ENCODE assay signal across 8 cellular contexts in genomic region chr16:30068750-30069574, GRCh38. TPM values are rescaled to one million over a fixed set of nuclear protein-coding genes. Genes with fewer than 3 reads are reported as not detected.
DNase-seq lines count a peak whose midpoint lies in the region; ATAC-seq, FAIRE-seq and TF ChIP-seq lines count a peak whose summit lies in the region.

No MANE protein-coding gene starts in this region.

- peaks cover 86% of the 10 kb centered on the region for H3K36me3 Mint-ChIP-seq in activated CD8-positive, alpha-beta T cell treated with anti-CD3 and anti-CD28 coated beads for 36 hours (ENCODE audit: low read depth)

- H3K4me3 ChIP-seq in A549 (no peak overlapping the region), HFF-Myc (replicated peaks; ENCODE audit: low read depth, low read length) (peak overlapping the region; percentile 9), epithelial cell of esophagus (ENCODE audit: low read length) (no peak overlapping the region)

- no peak for TF ChIP-seq POLR2A in A549 (IDR thresholded peaks at IDR 0.05; ENCODE audit: low read length)

- CTCF ChIA-PET in A549 (lab: Yijun Ruan, JAX) = interaction anchor here (0.6 to 9.9 kb wide), 5 partner anchors 8 to 423 kb away, joined by 3 to 119 read pairs (median 4); partner anchors contain the start of genes PPP4C and TBX6
- CTCF ChIA-PET in activated CD8-positive, alpha-beta T cell treated with anti-CD3 and anti-CD28 coated beads for 36 hours (lab: Charles Lee) = interaction anchor here (1.2 to 1.8 kb wide), 3 partner anchors 11 to 14 kb away, joined by 3 to 5 read pairs (median 4); no protein-coding TSS in a partner anchor

- H3K9me3 ChIP-seq in A549 = no peaks in the 10 kb centered on the region

- peak overlapping the region; percentile 81 for H3K27ac Mint-ChIP-seq in activated CD8-positive, alpha-beta T cell treated with anti-CD3 and anti-CD28 coated beads for 36 hours

- peaks cover 27% of the 10 kb centered on the region for H3K4me1 ChIP-seq in A549

- TF ChIP-seq EP300 in A549 (IDR thresholded peaks at IDR 0.05) = no peak

- ATAC-seq in A549 = no peak
- no peak for ATAC-seq in activated CD8-positive, alpha-beta T cell treated with anti-CD3 and anti-CD28 coated beads for 36 hours
- no peak for ATAC-seq in HG02763 (IDR thresholded peaks at IDR 0.05; ENCODE audit: unreplicated experiment)
- no peak for ATAC-seq in HG02623 (IDR thresholded peaks at IDR 0.05; ENCODE audit: unreplicated experiment)

- peaks cover 27% of the 10 kb centered on the region for H3K4me1 Mint-ChIP-seq in activated CD8-positive, alpha-beta T cell treated with anti-CD3 and anti-CD28 coated beads for 36 hours (ENCODE audit: low read depth)

- H3K4me2 ChIP-seq in A549 = peak overlapping the region; percentile 97

- peak; percentile 38; a peak in 3 of 5 replicates for TF ChIP-seq RAD21 in A549 (conservative IDR thresholded peaks at IDR 0.05 in 1 of 2, IDR thresholded peaks at IDR 0.05 in 1 of 2)

- intact Hi-C loops in activated CD8-positive, alpha-beta T cell treated with anti-CD3 and anti-CD28 coated beads for 36 hours (cut with micrococcal nuclease) = loop anchor here (10.0 kb wide), 1 partner anchor 306 kb away; the partner anchor contains the start of genes MYL11 and TBC1D10B

- POLR2A ChIA-PET in A549 (lab: Yijun Ruan, JAX) = no interaction called here
- POLR2A ChIA-PET in activated CD8-positive, alpha-beta T cell treated with anti-CD3 and anti-CD28 coated beads for 36 hours (lab: Charles Lee) = interaction anchor here (0.8 to 6.3 kb wide), 4 partner anchors 9 to 23 kb away, joined by 3 to 83 read pairs (median 5); partner anchors contain the start of genes PPP4C and TBX6

- H3K27ac ChIP-seq in A549 = peak overlapping the region in 1 of 2 experiments; percentile 17; a peak in 1 of 6 replicates

- H3K9me3 Mint-ChIP-seq in activated CD8-positive, alpha-beta T cell treated with anti-CD3 and anti-CD28 coated beads for 36 hours = no peaks in the 10 kb centered on the region

- peak overlapping the region; percentile 66 for H3K4me3 Mint-ChIP-seq in activated CD8-positive, alpha-beta T cell treated with anti-CD3 and anti-CD28 coated beads for 36 hours

- peak in 1 of 2 experiments; percentile 59 for DNase-seq in A549 (ENCODE audit: low read depth in 1 of 2, low spot score in 1 of 2)
- DNase-seq in HFF-Myc (ENCODE audit: extremely low read depth, low read depth) = no peak
- peak; percentile 77 for DNase-seq in activated CD8-positive, alpha-beta T cell treated with anti-CD3 and anti-CD28 coated beads for 36 hours
- DNase-seq in epithelial cell of esophagus (ENCODE audit: low read depth) = peak; percentile 62
- DNase-seq in stimulated activated CD4-positive, alpha-beta T cell treated with anti-CD3 and anti-CD28 coated beads, Interleukin-15, amount 100 ng/mL, for 24 hours = peak; percentile 65
- no peak for DNase-seq in Kasumi-1 (lab: John Stamatoyannopoulos, UW)

- TF ChIP-seq CTCF in A549 (IDR thresholded peaks at IDR 0.05) = peak; percentile 42
- peak; percentile 56 for TF ChIP-seq CTCF in HFF-Myc (IDR thresholded peaks at IDR 0.05; ENCODE audit: low read depth, low read length, missing control alignments)
- TF ChIP-seq CTCF in activated CD8-positive, alpha-beta T cell treated with anti-CD3 and anti-CD28 coated beads for 36 hours (IDR thresholded peaks at IDR 0.05) = peak; percentile 57
- TF ChIP-seq CTCF in epithelial cell of esophagus (IDR thresholded peaks at IDR 0.05; ENCODE audit: insufficient read depth, low read depth, low read length, missing control alignments) = peak; percentile 64

- 86% methylated on average over 17 of the region's 17 CpGs for WGBS in A549 (ENCODE audit: missing lambda C conversion rate)

- FAIRE-seq in A549 (lab: Jason Lieb, UNC) = no peak

- no peaks in the 10 kb centered on the region for H3K27me3 Mint-ChIP-seq in activated CD8-positive, alpha-beta T cell treated with anti-CD3 and anti-CD28 coated beads for 36 hours

TF ChIP-seq in A549, 52 proteins besides CTCF, POLR2A, EP300 and RAD21:
- TF ChIP-seq TFCP2L1 (CRISPR knock-in tag; IDR thresholded peaks at IDR 0.05) (0 out of 2 replicates have a peak, but pooled peaks have one; percentile 6), KDM5A (IDR thresholded peaks at IDR 0.05) (no peak)

RNA-seq across cellular contexts. Expression of gene ALDOA, which starts 3.4 kb away (rescaled TPM):
- polyA plus RNA-seq in A549 (2011; rRNA removed) = 741 and 761 TPM in 2 replicates
- 1,311 and 1,575 TPM in 2 replicates for polyA plus RNA-seq in A549 (2012; cell fraction: cytosol; rRNA removed)
- 1,948 and 2,569 TPM in 2 replicates for polyA plus RNA-seq in A549 (2012; cell fraction: nucleus; rRNA removed)
- polyA plus RNA-seq in A549 (2017; fragmentation: RNase III; extraction: RNeasy Plus Mini Kit Qiagen cat#74134 plus additional on column Dnase treatment) = 1,254 to 1,331 TPM (median 1,286 TPM) in 3 replicates
- 1,184 and 1,372 TPM in 2 replicates for polyA minus RNA-seq in A549 (2011; rRNA and poly(A)+ RNA removed)
- total RNA-seq in activated CD8-positive, alpha-beta T cell treated with anti-CD3 and anti-CD28 coated beads for 36 hours = 1,000 to 10,000 TPM; 3,042 to 3,081 TPM

RNA-seq across cellular contexts. Expression of gene PPP4C, which starts 6.8 kb away (rescaled TPM):
- polyA plus RNA-seq in A549 (2011; rRNA removed) (102 and 117 TPM in 2 replicates), A549 (2017; fragmentation: RNase III; extraction: RNeasy Plus Mini Kit Qiagen cat#74134 plus additional on column Dnase treatment) (107 to 117 TPM (median 115 TPM) in 3 replicates)
- 237 and 266 TPM in 2 replicates for polyA plus RNA-seq in A549 (2012; cell fraction: cytosol; rRNA removed)
- 236 and 260 TPM in 2 replicates for polyA plus RNA-seq in A549 (2012; cell fraction: nucleus; rRNA removed)
- polyA minus RNA-seq in A549 (2011; rRNA and poly(A)+ RNA removed) = 326 and 415 TPM in 2 replicates
- total RNA-seq in activated CD8-positive, alpha-beta T cell treated with anti-CD3 and anti-CD28 coated beads for 36 hours = 100 to 1,000 TPM; 116 to 121 TPM

RNA-seq across cellular contexts. Expression of gene TBX6, which starts 22.8 kb away (rescaled TPM):
- polyA plus RNA-seq in A549 (2011; rRNA removed) = 0.11 and 0.14 TPM in 2 replicates
- polyA plus RNA-seq in A549 (2012; cell fraction: cytosol; rRNA removed) = 0.12 and 0.17 TPM in 2 replicates
- polyA plus RNA-seq in A549 (2012; cell fraction: nucleus; rRNA removed) = 0.39 and 0.49 TPM in 2 replicates
- 0.26 to 0.63 TPM (median 0.62 TPM) in 3 replicates for polyA plus RNA-seq in A549 (2017; fragmentation: RNase III; extraction: RNeasy Plus Mini Kit Qiagen cat#74134 plus additional on column Dnase treatment)
- 0.44 TPM in 1 of 2 replicates, not detected in the other for polyA minus RNA-seq in A549 (2011; rRNA and poly(A)+ RNA removed)
- total RNA-seq in activated CD8-positive, alpha-beta T cell treated with anti-CD3 and anti-CD28 coated beads for 36 hours = 1 to 10 TPM; 2.5 TPM

RNA-seq across cellular contexts. Expression of gene YPEL3, which starts 27.1 kb away (rescaled TPM):
- 4.5 and 5.5 TPM in 2 replicates for polyA plus RNA-seq in A549 (2011; rRNA removed)
- 7.5 and 11.3 TPM in 2 replicates for polyA plus RNA-seq in A549 (2012; cell fraction: cytosol; rRNA removed)
- 16.3 and 19.4 TPM in 2 replicates for polyA plus RNA-seq in A549 (2012; cell fraction: nucleus; rRNA removed)
- 6.1 to 8.3 TPM (median 8.1 TPM) in 3 replicates for polyA plus RNA-seq in A549 (2017; fragmentation: RNase III; extraction: RNeasy Plus Mini Kit Qiagen cat#74134 plus additional on column Dnase treatment)
- polyA minus RNA-seq in A549 (2011; rRNA and poly(A)+ RNA removed) = 1.8 and 2.0 TPM in 2 replicates
- total RNA-seq in activated CD8-positive, alpha-beta T cell treated with anti-CD3 and anti-CD28 coated beads for 36 hours = 10 to 100 TPM; 17.7 to 19.5 TPM

RNA-seq across cellular contexts. Expression of gene TLCD3B, which starts 37.9 kb away (rescaled TPM):
- polyA plus RNA-seq in A549 (2011; rRNA removed) (0.16 and 0.30 TPM in 2 replicates), A549 (2017; fragmentation: RNase III; extraction: RNeasy Plus Mini Kit Qiagen cat#74134 plus additional on column Dnase treatment) (0.35 to 0.71 TPM (median 0.68 TPM) in 3 replicates)
- 0.52 and 0.75 TPM in 2 replicates for polyA plus RNA-seq in A549 (2012; cell fraction: cytosol; rRNA removed)
- polyA plus RNA-seq in A549 (2012; cell fraction: nucleus; rRNA removed) = 1.6 and 2.7 TPM in 2 replicates
- 0.49 TPM in 1 of 2 replicates, not detected in the other for polyA minus RNA-seq in A549 (2011; rRNA and poly(A)+ RNA removed)
- total RNA-seq in activated CD8-positive, alpha-beta T cell treated with anti-CD3 and anti-CD28 coated beads for 36 hours = 1 to 10 TPM; 3.5 to 3.6 TPM

Comparison
In these comparisons a context has a peak if more than half of its experiments do, and no peak if none do; other contexts are left out.
1. DNase-seq: peak in activated CD8-positive, alpha-beta T cell treated with anti-CD3 and anti-CD28 coated beads for 36 hours (single experiment), epithelial cell of esophagus (single experiment) and stimulated activated CD4-positive, alpha-beta T cell treated with anti-CD3 and anti-CD28 coated beads, Interleukin-15, amount 100 ng/mL, for 24 hours (single experiment); none in HFF-Myc (single experiment) and Kasumi-1 (0 of 2).
2. Peak in every context shown above with its lines, with median percentiles within 50 percentile points of each other: CTCF ChIP-seq.